Comparison of ENCODE assay signal across 1 cellular context in genomic region chr1:205267306-205267902, GRCh38.
A peak's percentile ranks its signal among the peaks of the same experiment; 100 is the strongest.
TF ChIP-seq lines count a peak whose summit lies in the region.

No MANE protein-coding gene starts in this region.

TF ChIP-seq in K562, 482 proteins besides CTCF, POLR2A, EP300 and RAD21 (continued from another document):
- TF ChIP-seq PRDM10 (IDR thresholded peaks at IDR 0.05; ENCODE audit: partially characterized antibody) (peak; percentile 10), MGA (IDR thresholded peaks at IDR 0.05) (peak; percentile 42), EHMT2 (IDR thresholded peaks at IDR 0.05) (peak; percentile 60; the same call in 1 of the 2 replicates), ZNF121 (CRISPR knock-in tag; conservative IDR thresholded peaks at IDR 0.05) (no peak), RBFOX2 (IDR thresholded peaks at IDR 0.05; ENCODE audit: low read depth, low read length) (0 out of 2 replicates have a peak, but pooled peaks have one; percentile 23), SIN3B (IDR thresholded peaks at IDR 0.05; ENCODE audit: low read depth) (no peak), CBFA2T3 (IDR thresholded peaks at IDR 0.05) (peak; percentile 77), MEF2D (tag; conservative IDR thresholded peaks at IDR 0.05; ENCODE audit: low read depth) (peak; percentile 46; the same call in 1 of the 2 replicates), ZNF134 (CRISPR knock-in tag; conservative IDR thresholded peaks at IDR 0.05) (no peak), NR2C1 (IDR thresholded peaks at IDR 0.05) (no peak), NR2C1 (tag; IDR thresholded peaks at IDR 0.05) (peak; percentile 33; the same call in 1 of the 2 replicates), ILF3 (IDR thresholded peaks at IDR 0.05; ENCODE audit: borderline replicate concordance) (no peak), DPF2 (IDR thresholded peaks at IDR 0.05) (peak; percentile 83)
- TF ChIP-seq, protein P1, sequence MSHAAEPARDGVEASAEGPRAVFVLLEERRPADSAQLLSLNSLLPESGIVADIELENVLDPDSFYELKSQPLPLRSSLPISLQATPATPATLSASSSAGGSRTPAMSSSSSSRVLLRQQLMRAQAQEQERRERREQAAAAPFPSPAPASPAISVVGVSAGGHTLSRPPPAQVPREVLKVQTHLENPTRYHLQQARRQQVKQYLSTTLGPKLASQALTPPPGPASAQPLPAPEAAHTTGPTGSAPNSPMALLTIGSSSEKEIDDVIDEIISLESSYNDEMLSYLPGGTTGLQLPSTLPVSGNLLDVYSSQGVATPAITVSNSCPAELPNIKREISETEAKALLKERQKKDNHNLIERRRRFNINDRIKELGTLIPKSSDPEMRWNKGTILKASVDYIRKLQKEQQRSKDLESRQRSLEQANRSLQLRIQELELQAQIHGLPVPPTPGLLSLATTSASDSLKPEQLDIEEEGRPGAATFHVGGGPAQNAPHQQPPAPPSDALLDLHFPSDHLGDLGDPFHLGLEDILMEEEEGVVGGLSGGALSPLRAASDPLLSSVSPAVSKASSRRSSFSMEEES (CRISPR knock-in tag; IDR thresholded peaks at IDR 0.05), result no peak
- TF ChIP-seq, protein P2, sequence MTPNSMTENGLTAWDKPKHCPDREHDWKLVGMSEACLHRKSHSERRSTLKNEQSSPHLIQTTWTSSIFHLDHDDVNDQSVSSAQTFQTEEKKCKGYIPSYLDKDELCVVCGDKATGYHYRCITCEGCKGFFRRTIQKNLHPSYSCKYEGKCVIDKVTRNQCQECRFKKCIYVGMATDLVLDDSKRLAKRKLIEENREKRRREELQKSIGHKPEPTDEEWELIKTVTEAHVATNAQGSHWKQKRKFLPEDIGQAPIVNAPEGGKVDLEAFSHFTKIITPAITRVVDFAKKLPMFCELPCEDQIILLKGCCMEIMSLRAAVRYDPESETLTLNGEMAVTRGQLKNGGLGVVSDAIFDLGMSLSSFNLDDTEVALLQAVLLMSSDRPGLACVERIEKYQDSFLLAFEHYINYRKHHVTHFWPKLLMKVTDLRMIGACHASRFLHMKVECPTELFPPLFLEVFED (CRISPR knock-in tag; conservative IDR thresholded peaks at IDR 0.05), result 0 out of 2 replicates have a peak, but pooled peaks have one; percentile 58
- TF ChIP-seq, protein P3, sequence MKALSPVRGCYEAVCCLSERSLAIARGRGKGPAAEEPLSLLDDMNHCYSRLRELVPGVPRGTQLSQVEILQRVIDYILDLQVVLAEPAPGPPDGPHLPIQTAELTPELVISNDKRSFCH (CRISPR knock-in tag; IDR thresholded peaks at IDR 0.05), result no peak
- TF ChIP-seq, protein P3 (tag; IDR thresholded peaks at IDR 0.05), result peak; percentile 65
